8 cellular contexts compared by ENCODE assay signal in the genomic region with DNA sequence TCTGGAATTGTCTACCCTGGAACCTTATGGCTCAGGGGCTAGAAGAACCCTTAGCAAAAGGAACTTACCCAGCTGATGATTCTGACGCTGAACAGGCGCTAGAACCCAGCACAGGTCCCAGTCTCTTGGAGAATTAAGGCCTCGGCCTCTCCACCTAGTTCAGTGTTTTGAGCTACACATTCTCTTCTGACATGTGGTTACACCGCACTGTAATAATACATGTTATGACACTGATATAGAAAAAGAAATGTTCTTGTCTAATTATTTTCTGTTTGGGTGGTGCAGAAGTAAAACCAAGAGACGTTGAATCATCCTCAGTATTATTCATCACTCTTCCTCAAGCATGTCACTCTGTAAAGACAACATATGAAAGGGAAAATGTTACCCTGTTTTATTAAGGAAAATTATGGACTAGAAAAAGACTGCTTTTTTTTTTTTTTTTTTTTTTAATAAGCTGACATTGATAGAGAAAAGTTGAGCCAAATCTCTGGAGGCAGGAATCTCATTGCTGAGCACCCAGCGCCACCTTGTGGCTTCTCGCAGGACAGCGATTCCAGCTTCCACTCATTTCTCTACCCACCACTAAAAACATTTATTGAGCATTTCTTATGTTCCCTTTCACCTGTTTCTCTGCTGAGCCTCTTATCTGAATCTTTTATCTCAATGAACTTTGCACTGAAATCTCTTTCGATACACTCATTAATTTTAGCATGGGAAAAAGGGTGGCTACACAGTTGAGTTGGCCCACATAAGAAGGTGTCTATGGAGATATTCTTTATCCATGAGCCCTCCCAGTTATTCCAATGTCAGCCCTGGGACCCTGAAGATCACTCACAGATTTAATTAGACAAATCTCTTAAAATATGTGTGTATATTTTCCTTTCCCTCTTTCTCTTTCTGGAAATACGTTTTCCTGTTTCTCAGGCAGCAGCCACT.
A peak's percentile ranks its signal among the peaks of the same experiment; 100 is the strongest.
DNase-seq lines count a peak whose midpoint lies in the region; ATAC-seq, FAIRE-seq and TF ChIP-seq lines count a peak whose summit lies in the region.

No MANE protein-coding gene starts in this region.

- H3K4me1 ChIP-seq in RWPE2 (ENCODE audit: insufficient read depth, poor library complexity, severe bottlenecking), result peaks cover 4% of the 10 kb centered on the region

- no peak for FAIRE-seq in HTR-8/SVneo (lab: Jason Lieb, UNC)

- peak; percentile 9 for DNase-seq in DMS53 treated with DMSO at 0.1 percent for 48 hours (lab: John Stamatoyannopoulos, UW; ENCODE audit: unreplicated experiment)
- peak; percentile 41 for DNase-seq in HTR-8/SVneo (ENCODE audit: insufficient read length, low spot score)
- no peak for DNase-seq in RWPE2 (ENCODE audit: low spot score)
- peak; percentile 29 for DNase-seq in astrocyte of the cerebellum (ENCODE audit: low read depth)
- peak; percentile 57 for DNase-seq in iPS-NIHi7 (ENCODE audit: extremely low spot score)
- peak; percentile 20 to 37 (median 29) for DNase-seq in stimulated activated CD4-positive, alpha-beta T cell treated with anti-CD3 and anti-CD28 coated beads, Interleukin-12 subunit alpha, Interleukin-12 subunit beta, amount 100 ng/mL, for 48 hours (ENCODE audit: low read depth in 2 of 3, low spot score in 1 of 3)

- H3K4me3 ChIP-seq in RWPE2 (ENCODE audit: severe bottlenecking), result no peak overlapping the region
- no peak overlapping the region for H3K4me3 ChIP-seq in astrocyte of the cerebellum (ENCODE audit: low read depth, low read length)

- no peak overlapping the region for H3K27ac ChIP-seq in RWPE2 (ENCODE audit: poor library complexity, severe bottlenecking)

- H3K27me3 ChIP-seq in RWPE2 (ENCODE audit: insufficient read depth, poor library complexity, severe bottlenecking), result peaks cover 5% of the 10 kb centered on the region

- no peaks in the 10 kb centered on the region for H3K9me3 ChIP-seq in RWPE2 (ENCODE audit: severe bottlenecking)

- peak; percentile 61 for ATAC-seq in GM19455 (IDR thresholded peaks at IDR 0.05; ENCODE audit: unreplicated experiment)
- ATAC-seq in RWPE2 (ENCODE audit: low read depth), result peak; percentile 61
- no peak for ATAC-seq in GM21423 (IDR thresholded peaks at IDR 0.05; ENCODE audit: unreplicated experiment)

- no peaks in the 10 kb centered on the region for H3K36me3 ChIP-seq in RWPE2 (ENCODE audit: low read depth)

- in situ Hi-C loops in astrocyte of the cerebellum (cut with HindIII; ENCODE audit: low sequenced_read_pairs), result no loop called here

- TF ChIP-seq CTCF in RWPE2 (IDR thresholded peaks at IDR 0.05; ENCODE audit: poor library complexity, severe bottlenecking), result peak; percentile 87
- TF ChIP-seq CTCF in astrocyte of the cerebellum (IDR thresholded peaks at IDR 0.05; ENCODE audit: low read depth, low read length, missing control alignments), result peak; percentile 87
